In the genomic region with DNA sequence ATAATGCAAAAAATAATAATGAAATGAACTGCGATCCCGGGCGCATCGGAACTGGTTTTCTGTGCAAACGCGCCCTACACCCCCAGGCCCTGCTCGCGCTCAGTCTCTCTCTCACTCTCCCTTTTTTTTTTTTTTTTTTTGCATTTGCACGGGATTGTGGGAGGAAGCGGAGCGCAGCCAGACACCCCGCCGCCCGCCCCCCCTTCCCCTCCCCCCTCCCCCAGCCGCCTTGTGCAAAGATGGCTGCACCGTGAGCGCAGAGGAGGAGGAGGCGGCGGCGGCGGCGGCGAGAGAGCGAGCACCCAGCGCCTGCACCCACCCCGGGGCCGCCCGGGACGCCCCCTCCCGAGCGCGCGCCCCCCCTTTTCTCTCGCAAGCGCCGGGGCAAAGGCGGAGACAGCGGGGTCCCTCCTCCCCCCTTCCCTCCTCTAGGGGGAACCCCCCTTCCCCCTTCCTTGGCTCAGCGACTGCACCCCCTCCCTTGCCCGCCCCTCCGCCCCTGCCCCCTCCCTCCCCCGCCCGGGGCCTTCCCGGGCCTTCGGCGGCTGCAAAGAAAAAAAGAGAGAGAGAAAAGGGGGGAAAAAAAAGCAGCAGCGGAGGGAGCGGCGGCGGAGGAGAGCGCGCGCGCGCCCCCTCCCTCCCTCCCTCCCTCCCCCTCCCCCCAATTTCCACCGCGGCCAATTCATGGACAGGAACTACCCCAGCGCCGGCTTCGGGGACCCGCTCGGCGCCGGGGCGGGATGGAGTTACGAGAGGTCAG, we compare ENCODE assay signal across 1 cellular context.
TF ChIP-seq lines count a peak whose summit lies in the region.

A gene with protein sequence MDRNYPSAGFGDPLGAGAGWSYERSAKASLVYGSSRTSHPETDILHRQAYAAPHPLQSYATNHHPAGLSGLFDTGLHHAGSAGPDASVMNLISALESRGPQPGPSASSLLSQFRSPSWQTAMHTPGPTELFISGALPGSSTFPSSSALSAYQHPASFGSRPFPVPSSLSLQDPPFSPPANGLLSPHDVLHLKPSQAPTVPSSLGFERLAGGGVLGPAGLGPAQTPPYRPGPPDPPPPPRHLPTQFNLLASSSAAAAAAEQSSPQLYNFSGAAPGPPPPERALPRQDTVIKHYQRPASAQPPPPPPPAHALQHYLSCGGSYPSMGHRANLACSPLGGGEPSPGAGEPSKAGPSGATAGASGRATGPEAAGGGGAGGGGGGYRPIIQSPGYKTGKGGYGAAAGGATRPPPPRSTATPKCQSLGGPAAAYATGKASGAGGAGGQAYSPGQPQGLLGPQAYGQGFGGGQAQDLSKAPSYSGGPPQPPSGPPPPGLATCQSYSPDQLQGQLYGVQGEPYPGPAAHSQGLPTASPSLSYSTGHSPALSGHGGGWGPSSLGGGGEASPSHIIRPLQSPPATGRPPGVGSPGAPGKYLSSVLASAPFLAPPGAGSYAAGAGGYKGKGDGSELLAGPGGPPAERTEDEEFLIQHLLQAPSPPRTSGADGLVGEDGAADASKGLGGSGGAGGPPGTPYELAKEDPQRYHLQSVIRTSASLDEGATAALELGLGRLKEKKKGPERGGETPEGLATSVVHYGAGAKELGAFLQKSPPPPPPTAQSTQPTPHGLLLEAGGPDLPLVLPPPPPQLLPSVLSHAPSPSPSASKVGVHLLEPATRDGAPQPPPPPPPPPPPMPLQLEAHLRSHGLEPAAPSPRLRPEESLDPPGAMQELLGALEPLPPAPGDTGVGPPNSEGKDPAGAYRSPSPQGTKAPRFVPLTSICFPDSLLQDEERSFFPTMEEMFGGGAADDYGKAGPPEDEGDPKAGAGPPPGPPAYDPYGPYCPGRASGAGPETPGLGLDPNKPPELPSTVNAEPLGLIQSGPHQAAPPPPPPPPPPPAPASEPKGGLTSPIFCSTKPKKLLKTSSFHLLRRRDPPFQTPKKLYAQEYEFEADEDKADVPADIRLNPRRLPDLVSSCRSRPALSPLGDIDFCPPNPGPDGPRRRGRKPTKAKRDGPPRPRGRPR (N-terminal part only) (plus strand): TSS at position 212 of the 760 bp plus-strand sequence. CDS start 473 bp downstream, at position 685.

TF ChIP-seq in A549, 52 proteins besides CTCF, POLR2A, EP300 and RAD21 (continued from another document):
- TF ChIP-seq, protein P1, sequence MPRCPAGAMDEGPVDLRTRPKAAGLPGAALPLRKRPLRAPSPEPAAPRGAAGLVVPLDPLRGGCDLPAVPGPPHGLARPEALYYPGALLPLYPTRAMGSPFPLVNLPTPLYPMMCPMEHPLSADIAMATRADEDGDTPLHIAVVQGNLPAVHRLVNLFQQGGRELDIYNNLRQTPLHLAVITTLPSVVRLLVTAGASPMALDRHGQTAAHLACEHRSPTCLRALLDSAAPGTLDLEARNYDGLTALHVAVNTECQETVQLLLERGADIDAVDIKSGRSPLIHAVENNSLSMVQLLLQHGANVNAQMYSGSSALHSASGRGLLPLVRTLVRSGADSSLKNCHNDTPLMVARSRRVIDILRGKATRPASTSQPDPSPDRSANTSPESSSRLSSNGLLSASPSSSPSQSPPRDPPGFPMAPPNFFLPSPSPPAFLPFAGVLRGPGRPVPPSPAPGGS (IDR thresholded peaks at IDR 0.05): peak; percentile 90
- no peak for TF ChIP-seq CBX8 (IDR thresholded peaks at IDR 0.05)
- no peak for TF ChIP-seq RCOR1 (IDR thresholded peaks at IDR 0.05; ENCODE audit: low read depth, low read length)
- TF ChIP-seq SMC3 (IDR thresholded peaks at IDR 0.05): peak; percentile 20; the same call in 1 of the 3 replicates
- TF ChIP-seq RFX5 (IDR thresholded peaks at IDR 0.05): no peak
- no peak for TF ChIP-seq BHLHE40 (IDR thresholded peaks at IDR 0.05; ENCODE audit: low read depth, low read length)
- TF ChIP-seq ZC3H11A (IDR thresholded peaks at IDR 0.05): no peak
- TF ChIP-seq CHD2 (IDR thresholded peaks at IDR 0.05; ENCODE audit: low read length, partially characterized antibody): no peak
- no peak for TF ChIP-seq KDM5A (IDR thresholded peaks at IDR 0.05)
- TF ChIP-seq, protein P2, sequence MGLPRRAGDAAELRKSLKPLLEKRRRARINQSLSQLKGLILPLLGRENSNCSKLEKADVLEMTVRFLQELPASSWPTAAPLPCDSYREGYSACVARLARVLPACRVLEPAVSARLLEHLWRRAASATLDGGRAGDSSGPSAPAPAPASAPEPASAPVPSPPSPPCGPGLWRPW (IDR thresholded peaks at IDR 0.05): no peak
- peak; percentile 89 to 96 for TF ChIP-seq JUN (IDR thresholded peaks at IDR 0.05)
- TF ChIP-seq PHF8 (IDR thresholded peaks at IDR 0.05; ENCODE audit: borderline replicate concordance, low read depth): no peak
- TF ChIP-seq, protein P3, sequence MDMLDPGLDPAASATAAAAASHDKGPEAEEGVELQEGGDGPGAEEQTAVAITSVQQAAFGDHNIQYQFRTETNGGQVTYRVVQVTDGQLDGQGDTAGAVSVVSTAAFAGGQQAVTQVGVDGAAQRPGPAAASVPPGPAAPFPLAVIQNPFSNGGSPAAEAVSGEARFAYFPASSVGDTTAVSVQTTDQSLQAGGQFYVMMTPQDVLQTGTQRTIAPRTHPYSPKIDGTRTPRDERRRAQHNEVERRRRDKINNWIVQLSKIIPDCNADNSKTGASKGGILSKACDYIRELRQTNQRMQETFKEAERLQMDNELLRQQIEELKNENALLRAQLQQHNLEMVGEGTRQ (IDR thresholded peaks at IDR 0.05): no peak
- no peak for TF ChIP-seq NPAS2 (CRISPR knock-in tag; IDR thresholded peaks at IDR 0.05; ENCODE audit: borderline replicate concordance)
TF ChIP-seq in A549: peak in this region for 4.
